ENCODE assay signal across 6 cellular contexts in genomic region chr17:75105269-75106080, GRCh38. TPM values are rescaled to one million over a fixed set of nuclear protein-coding genes. Genes with fewer than 3 reads are reported as not detected.
A peak's percentile ranks its signal among the peaks of the same experiment; 100 is the strongest.
DNase-seq lines count a peak whose midpoint lies in the region; TF ChIP-seq lines count a peak whose summit lies in the region.

No MANE protein-coding gene starts in this region.

- peaks cover 4% of the 10 kb centered on the region for H3K4me1 ChIP-seq in mesendoderm (ENCODE audit: control insufficient read depth, low read depth, low read length)

- no peak overlapping the region for H3K4me3 ChIP-seq in LNCaP clone FGC (ENCODE audit: low read depth, low read length)
- H3K4me3 ChIP-seq in mesendoderm (ENCODE audit: low read length): no peak overlapping the region

- DNase-seq in DMS 273 treated with DMSO at 0.1 percent for 48 hours (lab: John Stamatoyannopoulos, UW) (peak; percentile 70), LNCaP clone FGC (ENCODE audit: low read depth) (peak; percentile 89), mesendoderm (peak; percentile 94), GF-D8 (lab: John Stamatoyannopoulos, UW) (no peak)
- DNase-seq in activated naive CD4-positive, alpha-beta T cell treated with anti-CD3 and anti-CD28 coated beads, Interleukin-2, amount 10 ng/mL, durations not matched to agents 7 days and 5 days: peak; percentile 54
- no peak for DNase-seq in NK-92 treated with Interleukin-12 subunit alpha and Interleukin-12 subunit beta, amount 100 ng/mL, for 24 hours (lab: John Stamatoyannopoulos, UW)

- no peak overlapping the region for H3K4ac ChIP-seq in mesendoderm (ENCODE audit: low read depth, low read length)

- no peaks in the 10 kb centered on the region for H3K9me3 Mint-ChIP-seq in activated naive CD4-positive, alpha-beta T cell treated with anti-CD3 and anti-CD28 coated beads, Interleukin-2, amount 10 ng/mL, durations not matched to agents 7 days and 5 days

- no peak overlapping the region for H2BK15ac ChIP-seq in mesendoderm (replicated peaks; ENCODE audit: low read depth)

- no CpG with 5 or more reads among the region's 15 CpGs for WGBS in mesendoderm (ENCODE audit: extremely low coverage, insufficient coverage, low lambda C conversion rate)

- H2AK5ac ChIP-seq in mesendoderm (ENCODE audit: low read length): no peak overlapping the region

- H2BK120ac ChIP-seq in mesendoderm (ENCODE audit: low read depth, low read length): no peak overlapping the region

- H3K79me2 ChIP-seq in mesendoderm (ENCODE audit: control insufficient read depth, insufficient read depth, low read length): no peaks in the 10 kb centered on the region

- peak overlapping the region; percentile 17 for H2BK5ac ChIP-seq in mesendoderm (ENCODE audit: low read length)

- no peak overlapping the region for H3K27ac Mint-ChIP-seq in activated naive CD4-positive, alpha-beta T cell treated with anti-CD3 and anti-CD28 coated beads, Interleukin-2, amount 10 ng/mL, durations not matched to agents 7 days and 5 days

- H3K27me3 Mint-ChIP-seq in activated naive CD4-positive, alpha-beta T cell treated with anti-CD3 and anti-CD28 coated beads, Interleukin-2, amount 10 ng/mL, durations not matched to agents 7 days and 5 days: peaks cover 30% of the 10 kb centered on the region

- H3K27ac ChIP-seq in mesendoderm (ENCODE audit: low read depth, low read length): peak overlapping the region; percentile 68

- H3K79me1 ChIP-seq in mesendoderm (ENCODE audit: low read length): no peaks in the 10 kb centered on the region

- CTCF ChIA-PET in activated naive CD4-positive, alpha-beta T cell treated with anti-CD3 and anti-CD28 coated beads, Interleukin-2, amount 10 ng/mL, durations not matched to agents 7 days and 5 days (lab: Charles Lee): interaction anchor here (0.7 to 2.6 kb wide), 16 partner anchors 8 to 848 kb away, joined by 3 to 12 read pairs (median 4); partner anchors contain the start of genes MRPL58, NT5C and SLC16A5

- H3K56ac ChIP-seq in mesendoderm (ENCODE audit: low read length): no peak overlapping the region

- H3K23ac ChIP-seq in mesendoderm (ENCODE audit: low read length): no peak overlapping the region

- H3K27me3 ChIP-seq in mesendoderm (ENCODE audit: insufficient read depth, low read length, poor library complexity): no peaks in the 10 kb centered on the region

- no peak overlapping the region for H4K5ac ChIP-seq in mesendoderm (ENCODE audit: low read length)

- H3K4me1 Mint-ChIP-seq in activated naive CD4-positive, alpha-beta T cell treated with anti-CD3 and anti-CD28 coated beads, Interleukin-2, amount 10 ng/mL, durations not matched to agents 7 days and 5 days: peaks cover 16% of the 10 kb centered on the region

- H3K18ac ChIP-seq in mesendoderm (ENCODE audit: low read length): no peak overlapping the region

- peaks cover 2% of the 10 kb centered on the region for H3K36me3 Mint-ChIP-seq in activated naive CD4-positive, alpha-beta T cell treated with anti-CD3 and anti-CD28 coated beads, Interleukin-2, amount 10 ng/mL, durations not matched to agents 7 days and 5 days

- peaks cover 7% of the 10 kb centered on the region for H3K36me3 ChIP-seq in mesendoderm (ENCODE audit: control insufficient read depth, insufficient read depth, low read length)

- peak; percentile 66 for TF ChIP-seq CTCF in LNCaP clone FGC (IDR thresholded peaks at IDR 0.05; ENCODE audit: control insufficient read depth, extremely low read depth, insufficient read depth)

- H4K8ac ChIP-seq in mesendoderm (ENCODE audit: low read depth, low read length): no peak overlapping the region

- no peak overlapping the region for H3K4me2 ChIP-seq in mesendoderm (ENCODE audit: low read length)

- H3K9ac ChIP-seq in mesendoderm (ENCODE audit: low read length): no peak overlapping the region

- no peak overlapping the region for H3K4me3 Mint-ChIP-seq in activated naive CD4-positive, alpha-beta T cell treated with anti-CD3 and anti-CD28 coated beads, Interleukin-2, amount 10 ng/mL, durations not matched to agents 7 days and 5 days

RNA-seq across cellular contexts. Expression of gene ARMC7, which starts 4.3 kb away (rescaled TPM):
- polyA plus RNA-seq in mesendoderm (2013, experiment 1 of 2): 14.7 TPM
- 14.5 TPM for polyA plus RNA-seq in mesendoderm (2013, experiment 2 of 2)

RNA-seq across cellular contexts. Expression of gene SLC16A5, which starts 17.7 kb away (rescaled TPM):
- polyA plus RNA-seq in mesendoderm (2013, experiment 1 of 2): 14.5 TPM
- 13.3 TPM for polyA plus RNA-seq in mesendoderm (2013, experiment 2 of 2)

RNA-seq across cellular contexts. Expression of gene NT5C, which starts 26.1 kb away (rescaled TPM):
- 52.7 TPM for polyA plus RNA-seq in mesendoderm (2013, experiment 1 of 2)
- 50.6 TPM for polyA plus RNA-seq in mesendoderm (2013, experiment 2 of 2)

RNA-seq across cellular contexts. Expression of gene JPT1, which starts 48.8 kb away (rescaled TPM):
- polyA plus RNA-seq in mesendoderm (2013, experiment 1 of 2): 721 TPM
- polyA plus RNA-seq in mesendoderm (2013, experiment 2 of 2): 717 TPM

RNA-seq across cellular contexts. Expression of gene KCTD2, which starts 58.5 kb away (rescaled TPM):
- polyA plus RNA-seq in mesendoderm (2013, experiment 1 of 2): 39.4 TPM
- 37.9 TPM for polyA plus RNA-seq in mesendoderm (2013, experiment 2 of 2)

Comparison
In these comparisons a context has a peak if more than half of its experiments do, and no peak if none do; other contexts are left out.
1. DNase-seq: peak in DMS 273 treated with DMSO at 0.1 percent for 48 hours (single experiment), LNCaP clone FGC (single experiment), activated naive CD4-positive, alpha-beta T cell treated with anti-CD3 and anti-CD28 coated beads, Interleukin-2, amount 10 ng/mL, durations not matched to agents 7 days and 5 days (single experiment) and mesendoderm (single experiment); none in GF-D8 (single experiment) and NK-92 treated with Interleukin-12 subunit alpha and Interleukin-12 subunit beta, amount 100 ng/mL, for 24 hours (single experiment).